8 cellular contexts compared by ENCODE assay signal in the genomic region with DNA sequence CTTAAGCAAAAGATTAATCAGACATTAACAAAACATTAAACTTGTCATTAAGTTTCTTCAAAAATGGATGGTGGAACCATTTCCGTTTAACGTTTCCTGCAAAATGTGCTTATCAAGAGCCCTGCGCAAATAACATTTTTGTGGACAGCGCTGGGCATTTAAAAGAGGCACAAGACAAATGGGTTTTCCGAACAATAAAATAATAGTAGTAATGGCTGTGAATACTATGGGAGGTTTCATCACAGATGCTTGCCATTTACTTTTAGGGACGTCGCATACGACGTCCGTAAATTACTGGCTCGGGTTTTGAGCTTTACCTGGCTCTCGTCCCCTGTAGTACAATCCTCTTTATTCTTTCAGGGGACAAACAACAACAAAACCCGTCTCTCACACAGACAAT. TPM values are rescaled to one million over a fixed set of nuclear protein-coding genes. Genes with fewer than 3 reads are reported as not detected.
DNase-seq lines count a peak whose midpoint lies in the region; ATAC-seq and TF ChIP-seq lines count a peak whose summit lies in the region.

No MANE protein-coding gene starts in this region.

- H3K79me2 ChIP-seq in DND-41 (ENCODE audit: insufficient read depth, low read length), result peaks cover 96% of the 10 kb centered on the region

- DNase-seq in DND-41 (no peak), NCI-H526 treated with DMSO at 0.1 percent for 48 hours (lab: John Stamatoyannopoulos, UW) (peak; percentile 33), esophagus squamous epithelium (lab: John Stamatoyannopoulos, UW) (no peak), pons (ENCODE audit: low spot score) (peak; percentile 14), cerebellar cortex (ENCODE audit: low spot score) (no peak), SIG-M5 treated with dmso at 0.1 percent for 504 hours (lab: John Stamatoyannopoulos, UW; ENCODE audit: unreplicated experiment) (no peak), GM19238 (ENCODE audit: insufficient read length, low spot score) (no peak)
- no peak for DNase-seq in stimulated activated naive CD4-positive, alpha-beta T cell treated with Interleukin-2 at 50 U/mL for 16 hours (lab: John Stamatoyannopoulos, UW)

- H3K36me3 ChIP-seq in DND-41 (ENCODE audit: insufficient read depth, low read length), result peaks cover 38% of the 10 kb centered on the region
- no peaks in the 10 kb centered on the region for H3K36me3 ChIP-seq in esophagus squamous epithelium

- WGBS in esophagus squamous epithelium, 2 donors, result 0% methylated on average over 13 of the region's 13 CpGs

- H3K27ac ChIP-seq in DND-41 (ENCODE audit: low read length), result peak overlapping the region; percentile 93
- peak overlapping the region; percentile 95 to 98 (median 97) for H3K27ac ChIP-seq in esophagus squamous epithelium

- no peaks in the 10 kb centered on the region for H3K9me3 ChIP-seq in DND-41 (ENCODE audit: insufficient read depth, low read length, severe bottlenecking)
- no peaks in the 10 kb centered on the region for H3K9me3 ChIP-seq in esophagus squamous epithelium

- intact Hi-C loops in esophagus squamous epithelium (cut with DNase I), result loop anchor here (10.0 kb wide), 1 partner anchor 423 kb away; no protein-coding TSS in a partner anchor

- TF ChIP-seq CTCF in DND-41 (IDR thresholded peaks at IDR 0.05; ENCODE audit: borderline replicate concordance, extremely low read depth, low read length, poor library complexity, severe bottlenecking) (no peak), esophagus squamous epithelium (IDR thresholded peaks at IDR 0.05) (no peak)

- peaks cover 27% of the 10 kb centered on the region for H4K20me1 ChIP-seq in DND-41 (ENCODE audit: insufficient read depth, low read length)

- ATAC-seq in DND-41 (ENCODE audit: insufficient read depth, low read depth), result no peak

- H3K27me3 ChIP-seq in DND-41 (ENCODE audit: insufficient read depth, low read length, poor library complexity), result no peaks in the 10 kb centered on the region
- no peaks in the 10 kb centered on the region for H3K27me3 ChIP-seq in esophagus squamous epithelium

- no peak for TF ChIP-seq POLR2A in esophagus squamous epithelium (IDR thresholded peaks at IDR 0.05)

- H3K4me1 ChIP-seq in DND-41 (ENCODE audit: insufficient read depth, low read length) (peaks cover 63% of the 10 kb centered on the region), esophagus squamous epithelium (peaks cover 6 to 63% (median 18%) of the 10 kb centered on the region in 3 donors)

- H3K4me3 ChIP-seq in DND-41 (ENCODE audit: low read depth in 1 of 2, low read length in 2 of 2) (peak overlapping the region; percentile 79 to 82), esophagus squamous epithelium (peak overlapping the region; percentile 61 to 94 (median 70))

- H3K9ac ChIP-seq in DND-41 (ENCODE audit: low read depth, low read length), result peak overlapping the region; percentile 90

- H3K4me2 ChIP-seq in DND-41 (ENCODE audit: insufficient read depth, low read length), result peak overlapping the region; percentile 69

- peak overlapping the region; percentile 89; the same call in 1 of the 2 replicates for H2AFZ ChIP-seq in DND-41 (ENCODE audit: low read depth, low read length)

RNA-seq across cellular contexts. Expression of a gene that starts 1.0 kb away (rescaled TPM):
- total RNA-seq in esophagus squamous epithelium, result 10 to 100 TPM in 2 of 4 donors, 1 to 10 TPM in 2; 8.2 to 15.6 (median 11.7) TPM

RNA-seq across cellular contexts. Expression of a gene that starts 1.5 kb away (rescaled TPM):
- total RNA-seq in esophagus squamous epithelium, result 10 to 100 TPM; 13.9 to 52.6 (median 21.7) TPM

Comparison
In these comparisons a context has a peak if more than half of its experiments do, and no peak if none do; other contexts are left out.
1. DNase-seq: peak in NCI-H526 treated with DMSO at 0.1 percent for 48 hours (single experiment) and pons (single experiment); none in DND-41 (single experiment), esophagus squamous epithelium (single experiment), stimulated activated naive CD4-positive, alpha-beta T cell treated with Interleukin-2 at 50 U/mL for 16 hours (single experiment), cerebellar cortex (single experiment), SIG-M5 treated with dmso at 0.1 percent for 504 hours (single experiment) and GM19238 (single experiment).